Comparison of ENCODE assay signal across 8 cellular contexts in the genomic region with DNA sequence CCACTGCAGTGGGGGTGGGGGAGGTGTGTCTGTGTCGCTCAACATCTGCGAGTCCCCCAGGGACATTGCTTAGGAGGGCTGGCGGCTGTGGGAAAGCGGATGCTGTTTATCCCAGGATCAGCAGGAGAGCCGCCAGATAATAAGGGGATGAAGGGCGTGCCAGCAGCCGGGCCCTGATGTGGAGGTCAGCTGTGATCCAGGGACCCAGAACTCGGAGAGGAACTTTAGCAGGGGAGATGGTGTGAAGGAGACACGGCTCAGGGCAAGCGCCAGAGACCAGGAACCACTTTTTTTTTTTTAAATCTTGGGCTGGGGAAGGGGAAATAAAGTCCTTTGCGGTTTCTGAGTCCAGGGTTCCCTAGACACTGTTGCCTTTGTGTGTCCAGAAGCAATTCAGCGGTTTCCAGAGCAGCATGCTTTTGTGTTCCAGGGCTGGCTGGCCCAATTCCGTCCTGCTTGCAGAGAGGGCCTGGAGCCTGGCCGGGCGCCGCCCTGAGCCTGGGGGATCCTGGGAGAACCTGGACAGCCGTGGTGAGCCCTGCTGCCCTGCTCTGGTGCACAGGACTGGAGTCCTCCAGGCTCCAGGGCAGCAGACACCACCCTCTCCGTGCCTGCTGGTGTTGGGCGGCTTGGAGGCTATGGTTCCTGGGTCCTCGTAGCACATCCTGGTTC. TPM values are rescaled to one million over a fixed set of nuclear protein-coding genes. Genes with fewer than 3 reads are reported as not detected.
A peak's percentile ranks its signal among the peaks of the same experiment; 100 is the strongest.
DNase-seq lines count a peak whose midpoint lies in the region; ATAC-seq and TF ChIP-seq lines count a peak whose summit lies in the region.

A gene with protein sequence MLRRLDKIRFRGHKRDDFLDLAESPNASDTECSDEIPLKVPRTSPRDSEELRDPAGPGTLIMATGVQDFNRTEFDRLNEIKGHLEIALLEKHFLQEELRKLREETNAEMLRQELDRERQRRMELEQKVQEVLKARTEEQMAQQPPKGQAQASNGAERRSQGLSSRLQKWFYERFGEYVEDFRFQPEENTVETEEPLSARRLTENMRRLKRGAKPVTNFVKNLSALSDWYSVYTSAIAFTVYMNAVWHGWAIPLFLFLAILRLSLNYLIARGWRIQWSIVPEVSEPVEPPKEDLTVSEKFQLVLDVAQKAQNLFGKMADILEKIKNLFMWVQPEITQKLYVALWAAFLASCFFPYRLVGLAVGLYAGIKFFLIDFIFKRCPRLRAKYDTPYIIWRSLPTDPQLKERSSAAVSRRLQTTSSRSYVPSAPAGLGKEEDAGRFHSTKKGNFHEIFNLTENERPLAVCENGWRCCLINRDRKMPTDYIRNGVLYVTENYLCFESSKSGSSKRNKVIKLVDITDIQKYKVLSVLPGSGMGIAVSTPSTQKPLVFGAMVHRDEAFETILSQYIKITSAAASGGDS (plus strand): TSS at position 557 of the 672 bp plus-strand sequence. CDS start 6,414 bp downstream, outside the sequence.

- H3K4me2 ChIP-seq in PC-9: no peak within 1 kb of the TSS

- intact Hi-C loops in PC-9 (cut with micrococcal nuclease; ENCODE audit: unreplicated experiment): no loop called here

- no peaks in the 10 kb centered on the region for H3K9me2 ChIP-seq in PC-9 (ENCODE audit: insufficient read depth)

- H3K4me1 ChIP-seq in PC-9 (replicated peaks; ENCODE audit: insufficient read depth): no peaks in the 10 kb centered on the region

- H3F3A ChIP-seq in PC-9 (ENCODE audit: insufficient read depth, low read depth): peaks cover 9% of the 10 kb centered on the region; the same call in 1 of the 2 replicates

- no peaks in the 10 kb centered on the region for H3K36me3 ChIP-seq in PC-9 (ENCODE audit: low read depth)

- BruUV-seq in PC-9 (replicated peaks; lab: Mats Ljungman, UMichigan): no TSS peak

- TF ChIP-seq CTCF in PC-9 (conservative IDR thresholded peaks at IDR 0.05): no peak

- no peaks in the 10 kb centered on the region for H3K9me3 ChIP-seq in PC-9 (ENCODE audit: insufficient read depth, low read depth)

- H3K4me3 ChIP-seq in PC-9: no peak within 1 kb of the TSS

- H3K79me2 ChIP-seq in PC-9 (ENCODE audit: low read depth): no peaks in the 10 kb centered on the region

- ATAC-seq in esophagus mucosa: no peak
- no peak for ATAC-seq in HG03469 (IDR thresholded peaks at IDR 0.05; ENCODE audit: unreplicated experiment)

- H2AFZ ChIP-seq in PC-9: no peak within 1 kb of the TSS

- peak; percentile 34 for DNase-seq in DMS 273 treated with DMSO at 0.1 percent for 48 hours (lab: John Stamatoyannopoulos, UW)
- DNase-seq in PC-9: no peak
- DNase-seq in nucleus accumbens (lab: John Stamatoyannopoulos, UW): peak in 50 of 56 donors; percentile 21 to 84 (median 50)
- no peak for DNase-seq in NCI-H510A (lab: John Stamatoyannopoulos, UW)
- no peak for DNase-seq in NCI-H226
- DNase-seq in DMS153 (lab: John Stamatoyannopoulos, UW): no peak

- POLR2A ChIA-PET in PC-9 (lab: Charles Lee; ENCODE audit: unreplicated experiment): no interaction called here

- CTCF ChIA-PET in PC-9 (lab: Charles Lee): no interaction called here

- H3K27me3 ChIP-seq in PC-9 (ENCODE audit: insufficient read depth, low read depth): no peaks in the 10 kb centered on the region

- peaks cover 17% of the 10 kb centered on the region for H4K20me1 ChIP-seq in PC-9 (ENCODE audit: insufficient read depth)

- no peak within 1 kb of the TSS for H3K27ac ChIP-seq in PC-9

RNA-seq across cellular contexts. Expression of the gene that starts here (rescaled TPM):
- total RNA-seq in PC-9 (2021): 36.4 and 38.2 TPM in 2 replicates
- 37.7 TPM for total RNA-seq in esophagus mucosa

Comparison
In these comparisons a context has a peak if more than half of its experiments do, and no peak if none do; other contexts are left out.
1. DNase-seq: peak in DMS 273 treated with DMSO at 0.1 percent for 48 hours (single experiment) and nucleus accumbens (50 of 56); none in PC-9 (0 of 2), NCI-H510A (single experiment), NCI-H226 (single experiment) and DMS153 (single experiment).